ENCODE assay signal across 8 cellular contexts in the genomic region with DNA sequence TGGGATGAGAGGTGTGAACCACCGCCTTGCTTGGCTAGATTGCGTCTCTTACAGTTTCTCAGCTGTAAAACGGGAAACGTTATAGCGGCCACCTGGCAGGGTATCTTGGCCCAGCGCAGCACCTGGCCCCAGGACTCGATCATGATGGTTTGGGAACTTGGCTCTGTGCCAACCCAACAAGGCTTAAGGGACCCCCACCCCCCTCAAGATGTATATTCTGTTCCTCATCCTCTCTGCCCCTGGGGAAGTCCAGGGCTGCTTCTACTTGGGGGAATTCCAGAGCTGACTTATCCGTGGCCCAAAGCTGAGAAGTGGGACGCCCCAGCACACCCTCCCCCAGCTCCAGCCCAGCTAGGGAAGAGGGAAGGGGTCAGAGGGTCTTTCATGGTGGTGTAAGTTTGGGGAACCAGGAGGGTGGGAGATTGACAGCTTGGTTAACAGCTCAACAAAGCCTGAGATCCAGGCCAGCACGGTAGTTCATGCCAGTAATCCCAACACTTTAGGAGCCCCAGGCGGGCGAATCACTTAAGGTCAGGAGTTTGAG. TPM values are rescaled to one million over a fixed set of nuclear protein-coding genes. Genes with fewer than 3 reads are reported as not detected.
DNase-seq lines count a peak whose midpoint lies in the region; ATAC-seq and TF ChIP-seq lines count a peak whose summit lies in the region.

No MANE protein-coding gene starts in this region.

- H3K9me2 ChIP-seq in HCT116 (ENCODE audit: insufficient read depth), result no peaks in the 10 kb centered on the region

- no peaks in the 10 kb centered on the region for H3K27me3 ChIP-seq in HCT116 (ENCODE audit: insufficient read depth, low read length)
- H3K27me3 ChIP-seq in gastrocnemius medialis, result peaks cover 7 to 24% (median 18%) of the 10 kb centered on the region in 3 donors

- in situ Hi-C loops in gastrocnemius medialis (cut with MboI; ENCODE audit: low sequenced_read_pairs in 4 of 4), result no loop called here

- H3K9ac ChIP-seq in HCT116 (ENCODE audit: low read length), result peak overlapping the region; percentile 50; the same call in 1 of the 2 replicates

- H2AFZ ChIP-seq in HCT116 (ENCODE audit: low read depth, low read length, poor library complexity, severe bottlenecking), result no peak overlapping the region

- H3K36me3 ChIP-seq in HCT116 (ENCODE audit: control insufficient read depth in 1 of 2, insufficient read depth in 2 of 2, low read length in 2 of 2), result peaks cover 0 to 4% of the 10 kb centered on the region in 2 experiments; a peak in 2 of 4 replicates
- H3K36me3 ChIP-seq in gastrocnemius medialis, result no peaks in the 10 kb centered on the region

- ATAC-seq in HCT116 (no peak), gastrocnemius medialis (peak in 1 of 2 donors; percentile 4)

- POLR2A ChIA-PET in HCT116 (lab: Charles Lee), result no interaction called here

- no peak for TF ChIP-seq POLR2A in HCT116 (IDR thresholded peaks at IDR 0.05; ENCODE audit: borderline replicate concordance, extremely low read depth, insufficient read depth, insufficient read length)
- TF ChIP-seq POLR2A in gastrocnemius medialis (IDR thresholded peaks at IDR 0.05), result no peak

- no peaks in the 10 kb centered on the region for H4K20me1 ChIP-seq in HCT116 (ENCODE audit: insufficient read depth)

- intact Hi-C loops in HCT116 (cut with micrococcal nuclease), result no loop called here
- intact Hi-C loops in gastrocnemius medialis (cut with DNase I; ENCODE audit: low total_unique reads), result loop anchor here (5.0 kb wide), 1 partner anchor 61 kb away; a partner anchor contains a TSS

- no peaks in the 10 kb centered on the region for H3K79me2 ChIP-seq in HCT116 (ENCODE audit: insufficient read depth, low read length)

- CTCF ChIA-PET in HCT116 (lab: Charles Lee), result interaction anchor here (0.8 to 7.2 kb wide), 4 partner anchors 12 to 120 kb away, joined by 5 to 131 read pairs (median 21); no protein-coding TSS in a partner anchor

- H3K9me3 ChIP-seq in HCT116 (ENCODE audit: control insufficient read depth in 1 of 2, insufficient read depth in 1 of 2, low read depth in 1 of 2, low read length in 2 of 2) (no peaks in the 10 kb centered on the region), gastrocnemius medialis (no peaks in the 10 kb centered on the region)

- H3K4me2 ChIP-seq in HCT116 (ENCODE audit: low read length), result peak overlapping the region; percentile 79

- DNase-seq in GM12865 (ENCODE audit: low read depth) (peak; percentile 92), HCT116 (ENCODE audit: low read depth, low spot score) (no peak), T-helper 22 cell (ENCODE audit: low read depth) (peak; percentile 39), fibroblast of villous mesenchyme (ENCODE audit: low read depth) (no peak), gastrocnemius medialis (no peak), SW480 (ENCODE audit: low spot score) (no peak), superior temporal gyrus (ENCODE audit: extremely low spot score) (no peak), SHP77 treated with DMSO at 0.1 percent for 48 hours (lab: John Stamatoyannopoulos, UW) (no peak)

- H3K27ac ChIP-seq in HCT116 (ENCODE audit: low read depth, low read length), result no peak overlapping the region; the same call in 1 of the 2 replicates
- H3K27ac ChIP-seq in gastrocnemius medialis, result peak overlapping the region; percentile 75 to 84 (median 78)

- H3K4me1 ChIP-seq in HCT116 (ENCODE audit: control insufficient read depth in 1 of 2, insufficient read depth in 2 of 2, low read length in 2 of 2) (peaks cover 7 to 22% of the 10 kb centered on the region in 2 experiments; a peak in 3 of 4 replicates), gastrocnemius medialis (peaks cover 5 to 21% of the 10 kb centered on the region in 2 donors)

- TF ChIP-seq CTCF in GM12865 (IDR thresholded peaks at IDR 0.05; ENCODE audit: insufficient read depth, low read depth, low read length, missing control alignments), result no peak
- TF ChIP-seq CTCF in HCT116 (IDR thresholded peaks at IDR 0.05 in 2 of 3, conservative IDR thresholded peaks at IDR 0.05 in 1 of 3; ENCODE audit: borderline replicate concordance in 1 of 3, insufficient read depth in 1 of 3, low read depth in 2 of 3, low read length in 2 of 3), result no peak
- TF ChIP-seq CTCF in fibroblast of villous mesenchyme (IDR thresholded peaks at IDR 0.05; ENCODE audit: insufficient read depth, low read depth, low read length), result no peak
- TF ChIP-seq CTCF in gastrocnemius medialis (IDR thresholded peaks at IDR 0.05 in 4 of 5, conservative IDR thresholded peaks at IDR 0.05 in 1 of 5), result no peak

- RAD21 ChIA-PET in HCT116 (lab: Charles Lee; ENCODE audit: low non-redundant PET in 1 of 2, low total read pairs in 2 of 2, uncharacterized antibody in 2 of 2, unreplicated experiment in 2 of 2), result interaction anchor here (1.2 to 3.2 kb wide), 4 partner anchors 18 to 119 kb away, joined by 3 to 31 read pairs (median 8); a partner anchor contains a TSS

- BruUV-seq in HCT116 (replicated peaks; lab: Mats Ljungman, UMichigan), result TSS peak; percentile 81

- peak overlapping the region; percentile 69 for H3K4me3 ChIP-seq in GM12865 (ENCODE audit: low read depth, low read length)
- peak overlapping the region in 1 of 2 experiments; percentile 33; a peak in 2 of 4 replicates for H3K4me3 ChIP-seq in HCT116 (replicated peaks in 1 of 2; ENCODE audit: low read depth in 1 of 2, low read length in 2 of 2)
- peak overlapping the region; percentile 51 for H3K4me3 ChIP-seq in fibroblast of villous mesenchyme (ENCODE audit: low read depth, low read length)
- peak overlapping the region; percentile 49 to 60 (median 56) for H3K4me3 ChIP-seq in gastrocnemius medialis

- no peak for TF ChIP-seq RAD21 in HCT116 (IDR thresholded peaks at IDR 0.05; ENCODE audit: low read depth)

TF ChIP-seq in HCT116, 20 proteins besides CTCF, POLR2A, EP300 and RAD21:
- TF ChIP-seq, protein P1, sequence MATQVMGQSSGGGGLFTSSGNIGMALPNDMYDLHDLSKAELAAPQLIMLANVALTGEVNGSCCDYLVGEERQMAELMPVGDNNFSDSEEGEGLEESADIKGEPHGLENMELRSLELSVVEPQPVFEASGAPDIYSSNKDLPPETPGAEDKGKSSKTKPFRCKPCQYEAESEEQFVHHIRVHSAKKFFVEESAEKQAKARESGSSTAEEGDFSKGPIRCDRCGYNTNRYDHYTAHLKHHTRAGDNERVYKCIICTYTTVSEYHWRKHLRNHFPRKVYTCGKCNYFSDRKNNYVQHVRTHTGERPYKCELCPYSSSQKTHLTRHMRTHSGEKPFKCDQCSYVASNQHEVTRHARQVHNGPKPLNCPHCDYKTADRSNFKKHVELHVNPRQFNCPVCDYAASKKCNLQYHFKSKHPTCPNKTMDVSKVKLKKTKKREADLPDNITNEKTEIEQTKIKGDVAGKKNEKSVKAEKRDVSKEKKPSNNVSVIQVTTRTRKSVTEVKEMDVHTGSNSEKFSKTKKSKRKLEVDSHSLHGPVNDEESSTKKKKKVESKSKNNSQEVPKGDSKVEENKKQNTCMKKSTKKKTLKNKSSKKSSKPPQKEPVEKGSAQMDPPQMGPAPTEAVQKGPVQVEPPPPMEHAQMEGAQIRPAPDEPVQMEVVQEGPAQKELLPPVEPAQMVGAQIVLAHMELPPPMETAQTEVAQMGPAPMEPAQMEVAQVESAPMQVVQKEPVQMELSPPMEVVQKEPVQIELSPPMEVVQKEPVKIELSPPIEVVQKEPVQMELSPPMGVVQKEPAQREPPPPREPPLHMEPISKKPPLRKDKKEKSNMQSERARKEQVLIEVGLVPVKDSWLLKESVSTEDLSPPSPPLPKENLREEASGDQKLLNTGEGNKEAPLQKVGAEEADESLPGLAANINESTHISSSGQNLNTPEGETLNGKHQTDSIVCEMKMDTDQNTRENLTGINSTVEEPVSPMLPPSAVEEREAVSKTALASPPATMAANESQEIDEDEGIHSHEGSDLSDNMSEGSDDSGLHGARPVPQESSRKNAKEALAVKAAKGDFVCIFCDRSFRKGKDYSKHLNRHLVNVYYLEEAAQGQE (IDR thresholded peaks at IDR 0.05; ENCODE audit: low read depth), result no peak
TF ChIP-seq in HCT116: peak in this region for 0.

RNA-seq across cellular contexts. Expression of a gene that starts 0.7 kb away (rescaled TPM):
- 5.0 TPM for total RNA-seq in HCT116 (2021; ENCODE audit: unreplicated experiment)
- 4.9 and 5.8 TPM in 2 replicates for polyA plus RNA-seq in HCT116 (2012)
- 75.1 and 244 TPM in 2 replicates for total RNA-seq in fibroblast of villous mesenchyme
- 10 to 100 TPM in 1 of 4 donors, 1 to 10 TPM in 3; 5.0 to 10.5 (median 7.7) TPM for total RNA-seq in gastrocnemius medialis

RNA-seq across cellular contexts. Expression of a gene that starts 15.1 kb away (rescaled TPM):
- not detected for total RNA-seq in HCT116 (2021; ENCODE audit: unreplicated experiment)
- polyA plus RNA-seq in HCT116 (2012), result not detected in 2 replicates
- total RNA-seq in fibroblast of villous mesenchyme, result 3.2 and 4.7 TPM in 2 replicates
- total RNA-seq in gastrocnemius medialis, result not detected

RNA-seq across cellular contexts. Expression of a gene that starts 18.1 kb away (rescaled TPM):
- total RNA-seq in HCT116 (2021; ENCODE audit: unreplicated experiment), result 53.9 TPM
- polyA plus RNA-seq in HCT116 (2012), result 24.7 and 25.2 TPM in 2 replicates
- total RNA-seq in fibroblast of villous mesenchyme, result 5.5 and 11.7 TPM in 2 replicates
- total RNA-seq in gastrocnemius medialis, result not detected

RNA-seq across cellular contexts. Expression of a gene that starts 19.6 kb away (rescaled TPM):
- 146 TPM for total RNA-seq in HCT116 (2021; ENCODE audit: unreplicated experiment)
- 138 and 148 TPM in 2 replicates for polyA plus RNA-seq in HCT116 (2012)
- total RNA-seq in fibroblast of villous mesenchyme, result 42.3 and 51.5 TPM in 2 replicates
- 100 to 1,000 TPM in 1 of 4 donors, 10 to 100 TPM in 3; 68.3 to 112 (median 84.4) TPM for total RNA-seq in gastrocnemius medialis

RNA-seq across cellular contexts. Expression of a gene that starts 38.0 kb away (rescaled TPM):
- 5.0 TPM for total RNA-seq in HCT116 (2021; ENCODE audit: unreplicated experiment)
- 1.7 and 2.6 TPM in 2 replicates for polyA plus RNA-seq in HCT116 (2012)
- 0.32 and 0.43 TPM in 2 replicates for total RNA-seq in fibroblast of villous mesenchyme
- total RNA-seq in gastrocnemius medialis, result 1 to 10 TPM in 1 of 4 donors, under 1 TPM in 1, not detected in 2; 0.80 to 3.1 TPM

Comparison
In these comparisons a context has a peak if more than half of its experiments do, and no peak if none do; other contexts are left out.
1. DNase-seq: peak in GM12865 (single experiment) and T-helper 22 cell (single experiment); none in HCT116 (single experiment), fibroblast of villous mesenchyme (single experiment), gastrocnemius medialis (0 of 2), SW480 (single experiment), superior temporal gyrus (single experiment) and SHP77 treated with DMSO at 0.1 percent for 48 hours (single experiment).